In the genomic region with DNA sequence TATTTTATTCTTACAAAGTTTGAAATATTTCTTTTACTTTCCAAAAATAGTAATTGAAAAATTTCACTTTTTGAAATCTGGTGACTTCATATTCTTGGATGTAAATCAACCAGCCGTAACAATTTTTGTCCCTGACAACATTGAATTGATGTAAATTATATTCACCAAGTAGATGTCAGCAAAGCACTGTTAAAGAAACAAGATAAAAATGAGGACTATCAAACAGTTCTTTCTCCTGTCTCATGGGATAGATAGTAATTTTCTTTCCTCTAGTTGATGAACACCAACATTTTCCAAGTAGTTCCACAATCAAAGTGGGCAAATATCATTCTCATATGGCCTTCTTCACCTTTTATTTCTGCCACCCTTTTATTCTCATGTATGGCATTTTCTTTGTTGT, we compare ENCODE assay signal across 3 cellular contexts.
"Had no signal": no experiment of that assay in that cellular context is flagged by ENCODE, and none has a peak within 500 bp of the region (broad histone marks: within the 10 kb centered on the region; RNA-seq: fewer than 3 reads in every experiment).

No MANE protein-coding gene starts in this region.

- DNase-seq: IMR-90 had no signal

- H3K27ac ChIP-seq: HL-60 had no signal

- H3K4me3 ChIP-seq: K562 had no signal
